8 cellular contexts compared by ENCODE assay signal in the genomic region with DNA sequence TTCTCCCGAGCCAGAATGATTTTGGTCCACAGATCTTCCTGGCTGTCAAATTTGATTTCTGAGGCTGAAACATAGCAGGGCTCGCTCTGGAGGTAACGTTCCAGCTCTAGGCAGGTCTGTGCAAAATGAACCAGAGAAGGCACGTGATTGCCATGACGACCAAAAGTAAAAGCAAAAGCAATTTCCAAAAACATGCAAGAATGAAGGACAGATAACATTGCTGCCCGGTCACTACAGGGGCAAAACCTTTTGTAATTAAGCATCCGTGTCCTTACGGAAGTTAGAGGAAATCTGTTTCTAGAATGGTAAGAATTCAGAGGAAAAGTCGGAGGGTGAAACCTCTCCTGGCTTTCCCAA. TPM values are rescaled to one million over a fixed set of nuclear protein-coding genes. Genes with fewer than 3 reads are reported as not detected.
DNase-seq lines count a peak whose midpoint lies in the region; ATAC-seq, FAIRE-seq and TF ChIP-seq lines count a peak whose summit lies in the region.

No MANE protein-coding gene starts in this region.

- TF ChIP-seq CTCF in endodermal cell (conservative IDR thresholded peaks at IDR 0.05) = no peak
- no peak for TF ChIP-seq CTCF in pancreas (IDR thresholded peaks at IDR 0.05)

- H3K27me3 ChIP-seq in endodermal cell (ENCODE audit: control insufficient read depth, insufficient read depth, low read length, poor library complexity, severe bottlenecking) (no peaks in the 10 kb centered on the region), pancreas (no peaks in the 10 kb centered on the region)

- intact Hi-C loops in pancreas (cut with DNase I) = no loop called here

- peak overlapping the region; percentile 99 for H3K4me3 ChIP-seq in endodermal cell (ENCODE audit: low read length)
- peak overlapping the region; percentile 6 to 97 (median 88) for H3K4me3 ChIP-seq in pancreas

- peaks cover 62% of the 10 kb centered on the region for H3K36me3 Mint-ChIP-seq in endodermal cell (ENCODE audit: low read depth)

- ATAC-seq in SK-N-SH treated with all-trans-retinoic acid at 6 μM for 48 hours = peak; percentile 0; the same call in 1 of the 3 replicates
- ATAC-seq in pancreas = no peak
- no peak for ATAC-seq in HG03460 (IDR thresholded peaks at IDR 0.05; ENCODE audit: unreplicated experiment)

- FAIRE-seq in pancreas (lab: Jason Lieb, UNC) = no peak

- no peak overlapping the region for H3K27ac ChIP-seq in endodermal cell (ENCODE audit: low read depth, low read length)
- H3K27ac ChIP-seq in pancreas = peak overlapping the region; percentile 100

- H3K9ac ChIP-seq in ES-I3 (ENCODE audit: low read depth, low read length) (peak overlapping the region; percentile 95; the same call in 1 of the 2 replicates), endodermal cell (ENCODE audit: extremely low read depth, low read length, poor library complexity, severe bottlenecking) (peak overlapping the region; percentile 99)

- peak overlapping the region; percentile 92 for H3K4me3 Mint-ChIP-seq in endodermal cell

- H3K4me1 Mint-ChIP-seq in endodermal cell = peaks cover 57% of the 10 kb centered on the region

- H3K9me3 ChIP-seq in ES-I3 (ENCODE audit: control insufficient read depth, insufficient read depth, low read length) (no peaks in the 10 kb centered on the region), endodermal cell (ENCODE audit: control insufficient read depth, low read length) (no peaks in the 10 kb centered on the region), pancreas (no peaks in the 10 kb centered on the region)

- H3K36me3 ChIP-seq in ES-I3 (ENCODE audit: insufficient read depth, low read length) = peaks cover 46% of the 10 kb centered on the region
- H3K36me3 ChIP-seq in endodermal cell (ENCODE audit: control insufficient read depth, insufficient read depth, low read length) = peaks cover 66% of the 10 kb centered on the region
- peaks cover 0 to 51% (median 29%) of the 10 kb centered on the region in 3 donors for H3K36me3 ChIP-seq in pancreas

- H3K27me3 Mint-ChIP-seq in endodermal cell (ENCODE audit: insufficient read depth) = no peaks in the 10 kb centered on the region

- H3K4me1 ChIP-seq in ES-I3 (ENCODE audit: insufficient read depth, low read length) (peaks cover 24% of the 10 kb centered on the region; the same call in 1 of the 2 replicates), endodermal cell (ENCODE audit: control insufficient read depth, insufficient read depth, low read length) (peaks cover 28% of the 10 kb centered on the region), pancreas (peaks cover 13 to 51% (median 44%) of the 10 kb centered on the region in 3 donors)

- WGBS in endodermal cell (ENCODE audit: insufficient coverage in 1 of 2, insufficient read length in 1 of 2), 2 experiments = 75 to 84% methylated on average over 9 of the region's 9 CpGs
- 49 to 59% methylated on average over 9 of the region's 9 CpGs for WGBS in pancreas, 2 donors

- H3K27ac Mint-ChIP-seq in endodermal cell = peak overlapping the region; percentile 99

- DNase-seq in endodermal cell = no peak
- DNase-seq in pancreas = no peak
- DNase-seq in cortex of kidney (lab: John Stamatoyannopoulos, UW) = no peak
- no peak for DNase-seq in NCI-H510A treated with DMSO at 0.1 percent for 48 hours (lab: John Stamatoyannopoulos, UW)
- no peak for DNase-seq in NCI-H2107 treated with DMSO at 0.1 percent for 48 hours (lab: John Stamatoyannopoulos, UW; ENCODE audit: unreplicated experiment)

- H3K9me3 Mint-ChIP-seq in endodermal cell = no peaks in the 10 kb centered on the region

TF ChIP-seq in SK-N-SH treated with all-trans-retinoic acid at 6 μM for 48 hours, 23 proteins besides CTCF, POLR2A, EP300 and RAD21:
- TF ChIP-seq, protein P1, sequence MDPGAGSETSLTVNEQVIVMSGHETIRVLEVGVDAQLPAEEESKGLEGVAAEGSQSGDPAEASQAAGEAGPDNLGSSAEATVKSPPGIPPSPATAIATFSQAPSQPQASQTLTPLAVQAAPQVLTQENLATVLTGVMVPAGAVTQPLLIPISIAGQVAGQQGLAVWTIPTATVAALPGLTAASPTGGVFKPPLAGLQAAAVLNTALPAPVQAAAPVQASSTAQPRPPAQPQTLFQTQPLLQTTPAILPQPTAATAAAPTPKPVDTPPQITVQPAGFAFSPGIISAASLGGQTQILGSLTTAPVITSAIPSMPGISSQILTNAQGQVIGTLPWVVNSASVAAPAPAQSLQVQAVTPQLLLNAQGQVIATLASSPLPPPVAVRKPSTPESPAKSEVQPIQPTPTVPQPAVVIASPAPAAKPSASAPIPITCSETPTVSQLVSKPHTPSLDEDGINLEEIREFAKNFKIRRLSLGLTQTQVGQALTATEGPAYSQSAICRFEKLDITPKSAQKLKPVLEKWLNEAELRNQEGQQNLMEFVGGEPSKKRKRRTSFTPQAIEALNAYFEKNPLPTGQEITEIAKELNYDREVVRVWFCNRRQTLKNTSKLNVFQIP (CRISPR knock-in tag; IDR thresholded peaks at IDR 0.05; ENCODE audit: borderline replicate concordance, low read depth) = no peak
- TF ChIP-seq, protein P2, sequence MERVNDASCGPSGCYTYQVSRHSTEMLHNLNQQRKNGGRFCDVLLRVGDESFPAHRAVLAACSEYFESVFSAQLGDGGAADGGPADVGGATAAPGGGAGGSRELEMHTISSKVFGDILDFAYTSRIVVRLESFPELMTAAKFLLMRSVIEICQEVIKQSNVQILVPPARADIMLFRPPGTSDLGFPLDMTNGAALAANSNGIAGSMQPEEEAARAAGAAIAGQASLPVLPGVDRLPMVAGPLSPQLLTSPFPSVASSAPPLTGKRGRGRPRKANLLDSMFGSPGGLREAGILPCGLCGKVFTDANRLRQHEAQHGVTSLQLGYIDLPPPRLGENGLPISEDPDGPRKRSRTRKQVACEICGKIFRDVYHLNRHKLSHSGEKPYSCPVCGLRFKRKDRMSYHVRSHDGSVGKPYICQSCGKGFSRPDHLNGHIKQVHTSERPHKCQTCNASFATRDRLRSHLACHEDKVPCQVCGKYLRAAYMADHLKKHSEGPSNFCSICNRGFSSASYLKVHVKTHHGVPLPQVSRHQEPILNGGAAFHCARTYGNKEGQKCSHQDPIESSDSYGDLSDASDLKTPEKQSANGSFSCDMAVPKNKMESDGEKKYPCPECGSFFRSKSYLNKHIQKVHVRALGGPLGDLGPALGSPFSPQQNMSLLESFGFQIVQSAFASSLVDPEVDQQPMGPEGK (CRISPR knock-in tag; IDR thresholded peaks at IDR 0.05; ENCODE audit: borderline replicate concordance) = no peak; the same call in none of the 2 replicates
- TF ChIP-seq ZFP3 (CRISPR knock-in tag; IDR thresholded peaks at IDR 0.05) (no peak), ZNF565 (CRISPR knock-in tag; conservative IDR thresholded peaks at IDR 0.05; ENCODE audit: low read depth) (no peak), GLIS3 (CRISPR knock-in tag; IDR thresholded peaks at IDR 0.05) (no peak), ARNTL (CRISPR knock-in tag; IDR thresholded peaks at IDR 0.05; ENCODE audit: borderline replicate concordance, low read depth) (no peak), PPARA (CRISPR knock-in tag; IDR thresholded peaks at IDR 0.05; ENCODE audit: borderline replicate concordance) (no peak), OSR1 (CRISPR knock-in tag; IDR thresholded peaks at IDR 0.05) (no peak), ESRRG (CRISPR knock-in tag; IDR thresholded peaks at IDR 0.05) (no peak), TOX (CRISPR knock-in tag; IDR thresholded peaks at IDR 0.05; ENCODE audit: borderline replicate concordance) (no peak), ZNF70 (CRISPR knock-in tag; IDR thresholded peaks at IDR 0.05) (no peak), SNAI2 (CRISPR knock-in tag; IDR thresholded peaks at IDR 0.05) (no peak), ISL1 (CRISPR knock-in tag; IDR thresholded peaks at IDR 0.05) (no peak), CSDC2 (CRISPR knock-in tag; IDR thresholded peaks at IDR 0.05) (no peak), RARB (CRISPR knock-in tag; IDR thresholded peaks at IDR 0.05) (no peak), ZNF8 (CRISPR knock-in tag; IDR thresholded peaks at IDR 0.05) (no peak)
- TF ChIP-seq, protein P3, sequence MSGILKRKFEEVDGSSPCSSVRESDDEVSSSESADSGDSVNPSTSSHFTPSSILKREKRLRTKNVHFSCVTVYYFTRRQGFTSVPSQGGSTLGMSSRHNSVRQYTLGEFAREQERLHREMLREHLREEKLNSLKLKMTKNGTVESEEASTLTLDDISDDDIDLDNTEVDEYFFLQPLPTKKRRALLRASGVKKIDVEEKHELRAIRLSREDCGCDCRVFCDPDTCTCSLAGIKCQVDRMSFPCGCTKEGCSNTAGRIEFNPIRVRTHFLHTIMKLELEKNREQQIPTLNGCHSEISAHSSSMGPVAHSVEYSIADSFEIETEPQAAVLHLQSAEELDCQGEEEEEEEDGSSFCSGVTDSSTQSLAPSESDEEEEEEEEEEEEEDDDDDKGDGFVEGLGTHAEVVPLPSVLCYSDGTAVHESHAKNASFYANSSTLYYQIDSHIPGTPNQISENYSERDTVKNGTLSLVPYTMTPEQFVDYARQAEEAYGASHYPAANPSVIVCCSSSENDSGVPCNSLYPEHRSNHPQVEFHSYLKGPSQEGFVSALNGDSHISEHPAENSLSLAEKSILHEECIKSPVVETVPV (CRISPR knock-in tag; IDR thresholded peaks at IDR 0.05) = no peak

RNA-seq across cellular contexts. Expression of a gene that starts 2.9 kb away (rescaled TPM):
- total RNA-seq in endodermal cell (10 to 100 TPM; 59.0 to 71.2 TPM), pancreas (100 to 1,000 TPM in 1 of 6 donors, 10 to 100 TPM in 5; 41.2 to 157 (median 70.5) TPM)
- polyA plus RNA-seq in endodermal cell (2013, experiment 1 of 2) = 36.4 TPM
- 43.6 TPM for polyA plus RNA-seq in endodermal cell (2013, experiment 2 of 2)
- polyA plus RNA-seq in pancreas = 10 to 100 TPM; 29.0 to 41.0 TPM
